Comparison of ENCODE assay signal across 23 cellular contexts in the genomic region with DNA sequence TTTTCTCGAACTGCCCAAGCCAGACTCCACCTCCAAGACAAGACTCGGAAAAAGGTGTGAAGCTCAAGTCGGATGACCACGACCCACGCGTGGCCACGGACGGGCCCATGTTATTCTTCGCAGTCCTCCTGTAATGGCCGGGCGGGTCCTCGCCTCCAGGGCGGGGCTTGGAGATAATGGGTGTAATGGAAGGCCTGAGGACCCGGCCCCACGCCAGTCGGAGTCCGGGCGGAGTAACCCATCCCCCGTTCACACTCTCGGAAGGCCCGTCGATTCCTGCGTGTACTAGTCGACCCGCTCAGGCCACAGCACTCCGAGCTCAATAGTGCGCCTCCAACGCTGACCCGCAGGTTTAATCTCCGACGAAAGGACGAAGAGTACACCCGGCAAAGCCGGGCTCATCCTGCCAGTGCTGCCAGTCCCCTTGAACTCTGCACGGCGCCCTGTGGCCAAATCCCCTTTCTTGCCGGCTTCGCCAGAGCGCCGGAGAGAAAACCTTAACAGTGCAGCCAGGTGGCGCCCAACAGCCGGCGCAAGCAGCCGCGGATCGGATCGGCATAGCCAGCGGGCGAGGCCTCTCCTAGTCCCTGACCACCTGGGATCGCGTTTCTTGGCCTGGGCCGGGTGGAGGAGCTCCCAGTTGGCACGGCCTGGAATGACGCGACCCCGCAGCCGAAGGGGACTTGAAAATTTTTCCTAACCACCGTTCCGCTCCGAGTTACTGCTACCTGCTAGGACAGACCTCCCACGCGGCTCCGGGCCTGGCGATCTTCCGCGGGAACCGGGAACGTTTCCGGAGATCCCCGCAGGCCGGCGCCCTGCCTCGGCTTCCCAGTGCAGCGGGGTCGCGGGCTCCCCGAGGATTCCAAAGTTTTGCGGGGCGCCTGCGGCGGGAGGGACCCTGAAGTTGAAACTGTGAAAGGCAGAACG.
DNase-seq lines count a peak whose midpoint lies in the region; ATAC-seq, FAIRE-seq and TF ChIP-seq lines count a peak whose summit lies in the region.
"Had no signal": no experiment of that assay in that cellular context is flagged by ENCODE, and none has a peak within 500 bp of the region (broad histone marks: within the 10 kb centered on the region; RNA-seq: fewer than 3 reads in every experiment).

No MANE protein-coding gene starts in this region.

- H3K36me3 ChIP-seq in testis (ENCODE audit: low read depth, missing control alignments) (no peaks in the 10 kb centered on the region), kidney (ENCODE audit: control insufficient read depth in 1 of 2, insufficient read depth in 2 of 2, low read length in 2 of 2) (no peaks in the 10 kb centered on the region)
- H3K36me3 ChIP-seq: SJSA1 had no signal

- no peak overlapping the region for H3K9ac ChIP-seq in kidney (ENCODE audit: low read length in 2 of 2)
- H3K9ac ChIP-seq: GM23248 had no signal

- DNase-seq in NCI-H146 (lab: John Stamatoyannopoulos, UW) = peak; percentile 1
- DNase-seq in NCI-H146 treated with DMSO at 0.1 percent for 48 hours (lab: John Stamatoyannopoulos, UW; ENCODE audit: unreplicated experiment) = no peak
- DNase-seq in HT1080 (ENCODE audit: low read depth) = peak; percentile 56
- DNase-seq in testis = peak; percentile 31
- no peak for DNase-seq in activated naive CD8-positive, alpha-beta T cell treated with anti-CD3 and anti-CD28 coated beads, Interleukin-2, amount 50 U/mL, for 24 hours
- DNase-seq in kidney = no peak
- no peak for DNase-seq in KBM-7
- DNase-seq: CD4-positive, CD25-positive, alpha-beta regulatory T cell; COR-L47; DMS 273 treated with DMSO at 0.1 percent for 48 hours; GF-D8; GM23248; HCEC 1CT; Kasumi-1; NCI-H1092 treated with DMSO at 0.1 percent for 48 hours; NCI-H1694; NCI-H2081 treated with DMSO at 0.1 percent for 48 hours; NCI-H510A treated with DMSO at 0.1 percent for 48 hours had no signal

- H3K4me1 ChIP-seq in testis (no peaks in the 10 kb centered on the region), kidney (ENCODE audit: control insufficient read depth in 1 of 2, insufficient read depth in 1 of 2, low read depth in 1 of 2, low read length in 2 of 2) (no peaks in the 10 kb centered on the region)
- H3K4me1 ChIP-seq: SJSA1 had no signal

- ATAC-seq in SK-N-SH treated with all-trans-retinoic acid at 6 μM for 48 hours = peak; percentile 92
- ATAC-seq in activated naive CD8-positive, alpha-beta T cell treated with anti-CD3 and anti-CD28 coated beads, Interleukin-2, amount 50 U/mL, for 24 hours = no peak
- ATAC-seq: Panc1 had no signal

- no peaks in the 10 kb centered on the region for H3K4me1 Mint-ChIP-seq in activated naive CD8-positive, alpha-beta T cell treated with anti-CD3 and anti-CD28 coated beads, Interleukin-2, amount 50 U/mL, for 24 hours
- H3K4me1 Mint-ChIP-seq: B cell; CD4-positive, CD25-positive, alpha-beta regulatory T cell had no signal

- peaks cover 19% of the 10 kb centered on the region for H3K9me3 Mint-ChIP-seq in activated naive CD8-positive, alpha-beta T cell treated with anti-CD3 and anti-CD28 coated beads, Interleukin-2, amount 50 U/mL, for 24 hours

- TF ChIP-seq POLR2A in testis (IDR thresholded peaks at IDR 0.05) = no peak

- no peaks in the 10 kb centered on the region for H3K27me3 ChIP-seq in testis
- H3K27me3 ChIP-seq: SJSA1 had no signal

- intact Hi-C loops in testis (cut with DNase I; ENCODE audit: low total_unique reads) (no loop called here), kidney (cut with DNase I) (no loop called here)

- no peak overlapping the region for H3K4me3 Mint-ChIP-seq in activated naive CD8-positive, alpha-beta T cell treated with anti-CD3 and anti-CD28 coated beads, Interleukin-2, amount 50 U/mL, for 24 hours
- H3K4me3 Mint-ChIP-seq: B cell; CD4-positive, CD25-positive, alpha-beta regulatory T cell had no signal

- no peak overlapping the region for H3K27ac ChIP-seq in testis
- no peak overlapping the region for H3K27ac ChIP-seq in kidney (ENCODE audit: low read depth in 2 of 2, low read length in 2 of 2)
- H3K27ac ChIP-seq: GM23248, SJSA1 had no signal

- TF ChIP-seq CTCF in testis (IDR thresholded peaks at IDR 0.05) (no peak), kidney (IDR thresholded peaks at IDR 0.05; ENCODE audit: borderline replicate concordance, extremely low read depth, insufficient read depth) (no peak)

- no peak for FAIRE-seq in kidney (lab: Jason Lieb, UNC)
- FAIRE-seq: GM19239 had no signal

- no peaks in the 10 kb centered on the region for H3K36me3 Mint-ChIP-seq in activated naive CD8-positive, alpha-beta T cell treated with anti-CD3 and anti-CD28 coated beads, Interleukin-2, amount 50 U/mL, for 24 hours (ENCODE audit: low read depth)
- H3K36me3 Mint-ChIP-seq: CD4-positive, CD25-positive, alpha-beta regulatory T cell had no signal

- WGBS in testis, 2 donors = 58 to 59% methylated on average over 58 to 79 of the region's 82 CpGs

- H3K27me3 Mint-ChIP-seq in activated naive CD8-positive, alpha-beta T cell treated with anti-CD3 and anti-CD28 coated beads, Interleukin-2, amount 50 U/mL, for 24 hours = no peaks in the 10 kb centered on the region
- H3K27me3 Mint-ChIP-seq: B cell; CD4-positive, CD25-positive, alpha-beta regulatory T cell had no signal

- in situ Hi-C loops in KBM-7 (cut with MboI; ENCODE audit: low pct_unique_long_range_greater_than_20kb, low sequenced_read_pairs) = no loop called here

- H3K27ac Mint-ChIP-seq in activated naive CD8-positive, alpha-beta T cell treated with anti-CD3 and anti-CD28 coated beads, Interleukin-2, amount 50 U/mL, for 24 hours = no peak overlapping the region
- H3K27ac Mint-ChIP-seq: B cell had no signal

- H3K4me3 ChIP-seq in testis = peak overlapping the region; percentile 32 to 35
- H3K4me3 ChIP-seq in kidney (ENCODE audit: low read length in 2 of 2) = no peak overlapping the region
- H3K4me3 ChIP-seq: GM23248, SJSA1 had no signal

- no peaks in the 10 kb centered on the region for H3K9me3 ChIP-seq in testis
- peaks cover 0 to 2% of the 10 kb centered on the region in 2 donors for H3K9me3 ChIP-seq in kidney (ENCODE audit: control insufficient read depth in 1 of 2, low read length in 2 of 2)
- H3K9me3 ChIP-seq: SJSA1 had no signal

TF ChIP-seq in SK-N-SH treated with all-trans-retinoic acid at 6 μM for 48 hours, 23 proteins besides CTCF, POLR2A, EP300 and RAD21:
- TF ChIP-seq TOX (CRISPR knock-in tag; IDR thresholded peaks at IDR 0.05; ENCODE audit: borderline replicate concordance) = no peak
- no peak for TF ChIP-seq ZNF70 (CRISPR knock-in tag; IDR thresholded peaks at IDR 0.05)
- TF ChIP-seq, protein P1, sequence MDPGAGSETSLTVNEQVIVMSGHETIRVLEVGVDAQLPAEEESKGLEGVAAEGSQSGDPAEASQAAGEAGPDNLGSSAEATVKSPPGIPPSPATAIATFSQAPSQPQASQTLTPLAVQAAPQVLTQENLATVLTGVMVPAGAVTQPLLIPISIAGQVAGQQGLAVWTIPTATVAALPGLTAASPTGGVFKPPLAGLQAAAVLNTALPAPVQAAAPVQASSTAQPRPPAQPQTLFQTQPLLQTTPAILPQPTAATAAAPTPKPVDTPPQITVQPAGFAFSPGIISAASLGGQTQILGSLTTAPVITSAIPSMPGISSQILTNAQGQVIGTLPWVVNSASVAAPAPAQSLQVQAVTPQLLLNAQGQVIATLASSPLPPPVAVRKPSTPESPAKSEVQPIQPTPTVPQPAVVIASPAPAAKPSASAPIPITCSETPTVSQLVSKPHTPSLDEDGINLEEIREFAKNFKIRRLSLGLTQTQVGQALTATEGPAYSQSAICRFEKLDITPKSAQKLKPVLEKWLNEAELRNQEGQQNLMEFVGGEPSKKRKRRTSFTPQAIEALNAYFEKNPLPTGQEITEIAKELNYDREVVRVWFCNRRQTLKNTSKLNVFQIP (CRISPR knock-in tag; IDR thresholded peaks at IDR 0.05; ENCODE audit: borderline replicate concordance, low read depth) = no peak
- TF ChIP-seq ISL1 (CRISPR knock-in tag; IDR thresholded peaks at IDR 0.05) = no peak
- TF ChIP-seq, protein P2, sequence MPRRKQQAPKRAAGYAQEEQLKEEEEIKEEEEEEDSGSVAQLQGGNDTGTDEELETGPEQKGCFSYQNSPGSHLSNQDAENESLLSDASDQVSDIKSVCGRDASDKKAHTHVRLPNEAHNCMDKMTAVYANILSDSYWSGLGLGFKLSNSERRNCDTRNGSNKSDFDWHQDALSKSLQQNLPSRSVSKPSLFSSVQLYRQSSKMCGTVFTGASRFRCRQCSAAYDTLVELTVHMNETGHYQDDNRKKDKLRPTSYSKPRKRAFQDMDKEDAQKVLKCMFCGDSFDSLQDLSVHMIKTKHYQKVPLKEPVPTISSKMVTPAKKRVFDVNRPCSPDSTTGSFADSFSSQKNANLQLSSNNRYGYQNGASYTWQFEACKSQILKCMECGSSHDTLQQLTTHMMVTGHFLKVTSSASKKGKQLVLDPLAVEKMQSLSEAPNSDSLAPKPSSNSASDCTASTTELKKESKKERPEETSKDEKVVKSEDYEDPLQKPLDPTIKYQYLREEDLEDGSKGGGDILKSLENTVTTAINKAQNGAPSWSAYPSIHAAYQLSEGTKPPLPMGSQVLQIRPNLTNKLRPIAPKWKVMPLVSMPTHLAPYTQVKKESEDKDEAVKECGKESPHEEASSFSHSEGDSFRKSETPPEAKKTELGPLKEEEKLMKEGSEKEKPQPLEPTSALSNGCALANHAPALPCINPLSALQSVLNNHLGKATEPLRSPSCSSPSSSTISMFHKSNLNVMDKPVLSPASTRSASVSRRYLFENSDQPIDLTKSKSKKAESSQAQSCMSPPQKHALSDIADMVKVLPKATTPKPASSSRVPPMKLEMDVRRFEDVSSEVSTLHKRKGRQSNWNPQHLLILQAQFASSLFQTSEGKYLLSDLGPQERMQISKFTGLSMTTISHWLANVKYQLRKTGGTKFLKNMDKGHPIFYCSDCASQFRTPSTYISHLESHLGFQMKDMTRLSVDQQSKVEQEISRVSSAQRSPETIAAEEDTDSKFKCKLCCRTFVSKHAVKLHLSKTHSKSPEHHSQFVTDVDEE (CRISPR knock-in tag; IDR thresholded peaks at IDR 0.05) = no peak
- TF ChIP-seq TCF4 (CRISPR knock-in tag; IDR thresholded peaks at IDR 0.05; ENCODE audit: borderline replicate concordance) = no peak

Comparison
In these comparisons a context has a peak if more than half of its experiments do, and no peak if none do; other contexts are left out.
1. DNase-seq: peak in NCI-H146 (single experiment), HT1080 (single experiment) and testis (single experiment); none in NCI-H146 treated with DMSO at 0.1 percent for 48 hours (single experiment), activated naive CD8-positive, alpha-beta T cell treated with anti-CD3 and anti-CD28 coated beads, Interleukin-2, amount 50 U/mL, for 24 hours (single experiment), kidney (single experiment) and KBM-7 (single experiment).
2. H3K4me3 ChIP-seq: peak in testis (2 of 2); none in kidney (0 of 2).